29 cellular contexts compared by ENCODE assay signal in genomic region chr12:40101747-40102146, GRCh38.
"Had no signal": no experiment of that assay in that cellular context is flagged by ENCODE, and none has a peak within 500 bp of the region (broad histone marks: within the 10 kb centered on the region; RNA-seq: fewer than 3 reads in every experiment).

No MANE protein-coding gene starts in this region.

- H3K9me3 ChIP-seq: neutrophil, pancreas, psoas muscle, spleen, thoracic aorta, thyroid gland, tibial nerve, upper lobe of left lung, vagina had no signal

- ATAC-seq: naive thymus-derived CD8-positive, alpha-beta T cell; natural killer cell treated with Interleukin-12 subunit alpha and Interleukin-12 subunit beta and Interleukin-15 and Interleukin-18, amount 100 ng/mL, for 72 hours; pancreas; psoas muscle; right cardiac atrium; sciatic nerve; stimulated activated memory B cell treated with anti-CD40 and anti-IgM and Interleukin-4, amounts not matched to agents 10 μg/mL and 1 μg/mL and 100 μg/mL, for 72 hours; stimulated activated naive CD8-positive, alpha-beta T cell treated with anti-CD3 and anti-CD28 coated beads, Interleukin-15, amount 100 ng/mL, for 72 hours; stimulated activated naive CD8-positive, alpha-beta T cell treated with anti-CD3 and anti-CD28 coated beads, Interleukin-15, Interleukin-2, amounts not matched to agents 100 U/mL and 50 U/mL, for 24 hours had no signal

- H3K4me3 ChIP-seq: pancreas, psoas muscle, skin epidermis, smooth muscle cell, spleen, thoracic aorta, thyroid gland, tibial nerve, upper lobe of left lung, vagina had no signal

- H3K27ac ChIP-seq: neutrophil, pancreas, psoas muscle, skin epidermis, spleen, thoracic aorta, thyroid gland, tibial nerve, upper lobe of left lung, vagina had no signal

- DNase-seq: naive B cell; naive thymus-derived CD8-positive, alpha-beta T cell; nephron progenitor cell; nucleus accumbens; pancreas; psoas muscle; right cardiac atrium; spleen; stimulated activated CD4-positive, alpha-beta T cell treated with anti-CD3 and anti-CD28 coated beads, Interleukin-12 subunit alpha, Interleukin-12 subunit beta, amount 100 ng/mL, for 4 hours; stimulated activated CD4-positive, alpha-beta T cell treated with anti-CD3 and anti-CD28 coated beads, Interleukin-1b, Interleukin-23, amount 100 ng/mL, for 48 hours; stimulated activated CD4-positive, alpha-beta T cell treated with anti-CD3 and anti-CD28 coated beads, Interleukin-4, amount 100 ng/mL, for 1 hour; stimulated activated CD4-positive, alpha-beta T cell treated with anti-CD3 and anti-CD28 coated beads, Interleukin-4, amount 100 ng/mL, for 4 hours; stimulated activated CD8-positive, alpha-beta memory T cell treated with anti-CD3 and anti-CD28 coated beads, Interleukin-4, amount 100 ng/mL, for 48 hours; stimulated activated naive CD4-positive, alpha-beta T cell; stimulated activated naive CD8-positive, alpha-beta T cell treated with anti-CD3 and anti-CD28 coated beads, Interleukin-15, amount 100 ng/mL, for 72 hours; stimulated activated naive CD8-positive, alpha-beta T cell treated with anti-CD3 and anti-CD28 coated beads, Interleukin-15, Interleukin-2, amounts not matched to agents 100 U/mL and 50 U/mL, for 24 hours; thyroid gland; trophoblast cell; upper lobe of left lung had no signal

- H3K27me3 ChIP-seq: pancreas, spleen, thyroid gland, tibial nerve, upper lobe of left lung, vagina had no signal

- FAIRE-seq: pancreas, urothelium cell line had no signal

- H3K36me3 ChIP-seq: neutrophil, pancreas, spleen, thoracic aorta, thyroid gland, tibial nerve, upper lobe of left lung, vagina had no signal

- H3K4me2 ChIP-seq: smooth muscle cell had no signal
